In the genomic region with DNA sequence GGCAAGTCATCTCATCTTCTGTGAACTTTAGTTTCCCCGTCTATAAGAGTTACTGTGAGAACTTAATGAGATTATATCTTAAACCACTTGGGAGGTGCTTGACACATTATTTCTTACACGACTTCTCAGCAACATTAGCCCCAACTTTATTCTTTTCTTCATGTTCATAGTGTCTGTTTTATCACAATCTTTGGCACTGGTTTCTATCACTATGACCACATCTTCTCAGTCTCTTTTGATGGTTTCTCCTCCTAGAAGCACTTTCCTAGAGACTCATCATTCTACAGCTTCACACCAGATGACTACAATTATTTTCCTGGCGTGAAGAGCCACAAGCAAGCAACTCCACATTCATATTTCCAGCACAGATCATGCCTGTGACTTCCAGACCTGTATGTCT, we compare ENCODE assay signal across 33 cellular contexts.
"Had no signal": no experiment of that assay in that cellular context is flagged by ENCODE, and none has a peak within 500 bp of the region (broad histone marks: within the 10 kb centered on the region; RNA-seq: fewer than 3 reads in every experiment).

No MANE protein-coding gene starts in this region.

- H3K9me3 ChIP-seq: ascending aorta, Peyer's patch had no signal

- DNase-seq: activated B cell treated with CpG ODN at 0.5 μM for 24 hours; activated CD4-positive, alpha-beta memory T cell treated with anti-CD3 and anti-CD28 coated beads for 36 hours; activated CD4-positive, alpha-beta T cell treated with anti-CD3 and anti-CD28 coated beads for 4 hours; activated CD4-positive, alpha-beta T cell treated with anti-CD3 and anti-CD28 coated beads, Interleukin-2, amount 50 U/mL, for 1 hour; activated CD4-positive, CD25-positive, alpha-beta regulatory T cell treated with anti-CD3 and anti-CD28 coated beads, Interleukin-2, amount 50 U/mL, for 72 hours; activated CD8-positive, alpha-beta memory T cell treated with anti-CD3 and anti-CD28 coated beads, Interleukin-2, amount 50 U/mL, for 4 hours; activated effector memory CD4-positive, alpha-beta T cell treated with Interleukin-2 at 50 U/mL for 16 hours; activated naive CD4-positive, alpha-beta T cell treated with anti-CD3 and anti-CD28 coated beads, Interleukin-2, amount 10 ng/mL, durations not matched to agents 7 days and 5 days; activated naive CD8-positive, alpha-beta T cell treated with anti-CD3 and anti-CD28 coated beads for 36 hours; activated T-cell treated with anti-CD3 and anti-CD28 coated beads, Interleukin-2, amount 50 U/mL, for 48 hours; amniotic stem cell; NCI-H1105; NCI-H1417 treated with DMSO at 0.1 percent for 48 hours; NCI-H187 treated with DMSO at 0.1 percent for 48 hours; NCI-H2081; NCI-H2171 treated with DMSO at 0.1 percent for 48 hours; NCI-H2227 treated with DMSO at 0.1 percent for 48 hours; NCI-H446; NCI-H510A treated with DMSO at 0.1 percent for 48 hours; NCI-H526 treated with DMSO at 0.1 percent for 48 hours; NCI-H774; PC-3; Peyer's patch; SIG-M5; T-cell; T-helper 17 cell had no signal

- H3K4me3 ChIP-seq: ascending aorta, cardiac muscle cell, K562, Peyer's patch had no signal

- H3K9me3 Mint-ChIP-seq: activated B cell treated with CpG ODN at 0.5 μM for 24 hours; activated naive CD4-positive, alpha-beta T cell treated with anti-CD3 and anti-CD28 coated beads, Interleukin-2, amount 10 ng/mL, durations not matched to agents 7 days and 5 days; activated naive CD8-positive, alpha-beta T cell treated with anti-CD3 and anti-CD28 coated beads for 36 hours; T-cell had no signal

- H3K27me3 Mint-ChIP-seq: activated B cell treated with CpG ODN at 0.5 μM for 24 hours; activated naive CD4-positive, alpha-beta T cell treated with anti-CD3 and anti-CD28 coated beads, Interleukin-2, amount 10 ng/mL, durations not matched to agents 7 days and 5 days had no signal

- H3K27me3 ChIP-seq: ascending aorta, cardiac muscle cell, Peyer's patch had no signal

- H3K36me3 ChIP-seq: ascending aorta, cardiac muscle cell, Peyer's patch had no signal

- H3K27ac ChIP-seq: ascending aorta, cardiac muscle cell, Peyer's patch, RWPE1, VCaP had no signal

- H3K36me3 Mint-ChIP-seq: activated CD4-positive, alpha-beta memory T cell treated with anti-CD3 and anti-CD28 coated beads for 36 hours; activated naive CD4-positive, alpha-beta T cell treated with anti-CD3 and anti-CD28 coated beads, Interleukin-2, amount 10 ng/mL, durations not matched to agents 7 days and 5 days; activated naive CD8-positive, alpha-beta T cell treated with anti-CD3 and anti-CD28 coated beads for 36 hours; T-cell had no signal

- H3K4me3 Mint-ChIP-seq: activated B cell treated with CpG ODN at 0.5 μM for 24 hours; activated CD4-positive, alpha-beta memory T cell treated with anti-CD3 and anti-CD28 coated beads for 36 hours; activated naive CD4-positive, alpha-beta T cell treated with anti-CD3 and anti-CD28 coated beads, Interleukin-2, amount 10 ng/mL, durations not matched to agents 7 days and 5 days; activated naive CD8-positive, alpha-beta T cell treated with anti-CD3 and anti-CD28 coated beads for 36 hours; T-cell; T-helper 17 cell had no signal

- H3K27ac Mint-ChIP-seq: activated B cell treated with CpG ODN at 0.5 μM for 24 hours; activated CD4-positive, alpha-beta memory T cell treated with anti-CD3 and anti-CD28 coated beads for 36 hours; activated naive CD4-positive, alpha-beta T cell treated with anti-CD3 and anti-CD28 coated beads, Interleukin-2, amount 10 ng/mL, durations not matched to agents 7 days and 5 days; activated naive CD8-positive, alpha-beta T cell treated with anti-CD3 and anti-CD28 coated beads for 36 hours; T-cell; T-helper 17 cell had no signal

- H3K4me1 Mint-ChIP-seq: activated naive CD4-positive, alpha-beta T cell treated with anti-CD3 and anti-CD28 coated beads, Interleukin-2, amount 10 ng/mL, durations not matched to agents 7 days and 5 days; activated naive CD8-positive, alpha-beta T cell treated with anti-CD3 and anti-CD28 coated beads for 36 hours; T-cell; T-helper 17 cell had no signal

- ATAC-seq: K562, PC-3, Right ventricle myocardium inferior, SK-N-SH treated with all-trans-retinoic acid at 6 μM for 48 hours, T-cell, T-helper 17 cell had no signal

- H3K4me1 ChIP-seq: ascending aorta, Peyer's patch had no signal
